Comparison of ENCODE assay signal across 22 cellular contexts in genomic region chr3:11244131-11244677, GRCh38. TPM values are rescaled to one million over a fixed set of nuclear protein-coding genes. Genes with fewer than 3 reads are reported as not detected.
DNase-seq lines count a peak whose midpoint lies in the region; ATAC-seq, FAIRE-seq and TF ChIP-seq lines count a peak whose summit lies in the region.
"Had no signal": no experiment of that assay in that cellular context is flagged by ENCODE, and none has a peak within 500 bp of the region (broad histone marks: within the 10 kb centered on the region; RNA-seq: fewer than 3 reads in every experiment).

No MANE protein-coding gene starts in this region.

- H3K4ac ChIP-seq in H1 (replicated peaks; ENCODE audit: insufficient read length, low read depth, low read length) (no peak overlapping the region), mesenchymal stem cell (ENCODE audit: low read depth in 1 of 2, low read length in 2 of 2) (no peak overlapping the region)

- TF ChIP-seq CTCF in RWPE1 (conservative IDR thresholded peaks at IDR 0.05; ENCODE audit: low read depth) (no peak), H1 (IDR thresholded peaks at IDR 0.05; ENCODE audit: control extremely low read depth in 1 of 3, insufficient read depth in 1 of 3, low read depth in 1 of 3, low read length in 3 of 3) (no peak), OCI-LY7 (conservative IDR thresholded peaks at IDR 0.05; ENCODE audit: low read length) (no peak)

- H2AK5ac ChIP-seq in H1 (ENCODE audit: low read depth, low read length) (no peak overlapping the region), mesenchymal stem cell (ENCODE audit: low read length, severe bottlenecking) (no peak overlapping the region)

- H3K27me3 ChIP-seq in H1 (replicated peaks in 1 of 4; ENCODE audit: control insufficient read depth in 3 of 4, extremely low read depth in 1 of 4, insufficient read depth in 3 of 4, low read length in 3 of 4) (no peaks in the 10 kb centered on the region; a peak in 1 of 7 replicates), mesenchymal stem cell (ENCODE audit: control insufficient read depth in 1 of 2, insufficient read depth in 1 of 2, low read length in 2 of 2) (no peaks in the 10 kb centered on the region)
- H3K27me3 ChIP-seq: BE2C, body of pancreas, tibial nerve had no signal

- CTCF ChIA-PET in RWPE1 (lab: Yijun Ruan, JAX) (no interaction called here), H1 (lab: Charles Lee; ENCODE audit: partially characterized antibody) (interaction anchor here (0.8 to 3.2 kb wide), 4 partner anchors 8 to 409 kb away, joined by 3 to 15 read pairs (median 4); no protein-coding TSS in a partner anchor), OCI-LY7 (lab: Charles Lee; ENCODE audit: unreplicated experiment) (no interaction called here)

- H3K4me1 ChIP-seq in H1 (replicated peaks in 1 of 4; ENCODE audit: control insufficient read depth in 3 of 4, insufficient read depth in 4 of 4, low read length in 3 of 4) = no peaks in the 10 kb centered on the region; a peak in 1 of 7 replicates
- H3K4me1 ChIP-seq in mesenchymal stem cell (ENCODE audit: control insufficient read depth, insufficient read depth, low read depth, low read length) = peaks cover 6% of the 10 kb centered on the region
- H3K4me1 ChIP-seq in OCI-LY7 (ENCODE audit: insufficient read depth, low read length, poor library complexity, severe bottlenecking) = no peaks in the 10 kb centered on the region
- H3K4me1 ChIP-seq: BE2C, body of pancreas, tibial nerve had no signal

- H2BK5ac ChIP-seq in H1 (ENCODE audit: low read depth, low read length) (no peak overlapping the region), mesenchymal stem cell (ENCODE audit: low read depth, low read length, poor library complexity, severe bottlenecking) (no peak overlapping the region)

- peaks cover 5% of the 10 kb centered on the region; the same call in 1 of the 2 replicates for H3K23me2 ChIP-seq in H1 (ENCODE audit: low read depth, low read length)

- no peaks in the 10 kb centered on the region for H3K9me2 ChIP-seq in OCI-LY7 (ENCODE audit: insufficient read depth, low read length)

- no peaks in the 10 kb centered on the region for H3K9me3 ChIP-seq in H1 (ENCODE audit: insufficient read depth in 2 of 2, low read depth in 1 of 2, low read length in 1 of 2)
- peaks cover 3% of the 10 kb centered on the region for H3K9me3 ChIP-seq in mesenchymal stem cell (ENCODE audit: control insufficient read depth, low read length)
- H3K9me3 ChIP-seq in OCI-LY7 (ENCODE audit: low read length) = no peaks in the 10 kb centered on the region
- H3K9me3 ChIP-seq: BE2C, body of pancreas, tibial nerve had no signal

- no peak overlapping the region for H3K4me2 ChIP-seq in H1 (ENCODE audit: insufficient read depth in 1 of 2, low read depth in 2 of 2, low read length in 2 of 2)
- no peak overlapping the region for H3K4me2 ChIP-seq in mesenchymal stem cell (ENCODE audit: low read length, poor library complexity, severe bottlenecking)
- H3K4me2 ChIP-seq in OCI-LY7 (ENCODE audit: low read length) = no peak overlapping the region

- H3K27ac ChIP-seq in RWPE1 = no peak overlapping the region; the same call in 1 of the 2 replicates
- H3K27ac ChIP-seq in H1 (ENCODE audit: low read depth, low read length) = no peak overlapping the region
- H3K27ac ChIP-seq in mesenchymal stem cell (ENCODE audit: low read length, poor library complexity, severe bottlenecking) = no peak overlapping the region
- no peak overlapping the region for H3K27ac ChIP-seq in OCI-LY7 (ENCODE audit: low read depth, low read length, poor library complexity, severe bottlenecking)
- H3K27ac ChIP-seq: body of pancreas, tibial nerve had no signal

- H2BK120ac ChIP-seq in H1 (replicated peaks; ENCODE audit: low read depth, low read length) = no peak overlapping the region
- H2BK120ac ChIP-seq in mesenchymal stem cell (ENCODE audit: low read depth, low read length) = no peak overlapping the region

- H3K4me3 ChIP-seq in H1 (ENCODE audit: extremely low read depth in 1 of 4, insufficient read depth in 2 of 4, low read depth in 3 of 4, low read length in 4 of 4) = no peak overlapping the region
- no peak overlapping the region for H3K4me3 ChIP-seq in mesenchymal stem cell (ENCODE audit: insufficient read depth in 1 of 2, low read depth in 1 of 2, low read length in 2 of 2)
- no peak overlapping the region for H3K4me3 ChIP-seq in OCI-LY7 (ENCODE audit: low read depth, low read length, poor library complexity, severe bottlenecking)
- H3K4me3 ChIP-seq: body of pancreas, tibial nerve had no signal

- no peak overlapping the region for H4K91ac ChIP-seq in H1 (replicated peaks; ENCODE audit: insufficient read length, low read length)
- no peak overlapping the region for H4K91ac ChIP-seq in mesenchymal stem cell (ENCODE audit: low read length)

- no peak for ATAC-seq in HG02588 (IDR thresholded peaks at IDR 0.05; ENCODE audit: unreplicated experiment)
- ATAC-seq: body of pancreas, T-cell had no signal

- H4K20me1 ChIP-seq in H1 (replicated peaks in 1 of 2; ENCODE audit: control insufficient read depth in 1 of 2, insufficient read depth in 2 of 2, low read length in 2 of 2) = peaks cover 0 to 2% of the 10 kb centered on the region in 2 experiments
- H4K20me1 ChIP-seq in OCI-LY7 (ENCODE audit: insufficient read depth, low read length) = no peaks in the 10 kb centered on the region

- no peak for TF ChIP-seq RAD21 in H1 (IDR thresholded peaks at IDR 0.05 in 1 of 2, conservative IDR thresholded peaks at IDR 0.05 in 1 of 2; ENCODE audit: low read depth in 2 of 2, low read length in 2 of 2)

- no peak overlapping the region for H3K56ac ChIP-seq in H1 (replicated peaks; ENCODE audit: insufficient read length, low read depth, low read length)

- POLR2A ChIA-PET in RWPE1 (lab: Yijun Ruan, JAX; ENCODE audit: low non-redundant PET) = no interaction called here
- POLR2A ChIA-PET in H1 (lab: Charles Lee; ENCODE audit: partially characterized antibody) = interaction anchor here (1.3 to 1.6 kb wide), 2 partner anchors 10 to 29 kb away, joined by 3 to 7 read pairs; partner anchors contain the start of gene ATG7
- POLR2A ChIA-PET in OCI-LY7 (lab: Charles Lee) = no interaction called here

- no peaks in the 10 kb centered on the region for H3K36me3 ChIP-seq in H1 (ENCODE audit: control insufficient read depth in 2 of 4, insufficient read depth in 4 of 4, low read length in 3 of 4)
- peaks cover 6 to 18% of the 10 kb centered on the region in 2 experiments for H3K36me3 ChIP-seq in mesenchymal stem cell (ENCODE audit: control insufficient read depth in 1 of 2, insufficient read depth in 2 of 2, low read depth in 1 of 2, low read length in 2 of 2)
- H3K36me3 ChIP-seq in OCI-LY7 (ENCODE audit: insufficient read depth, low read length) = no peaks in the 10 kb centered on the region
- H3K36me3 ChIP-seq: BE2C had no signal

- no peak overlapping the region for H2BK15ac ChIP-seq in H1 (ENCODE audit: low read length)
- no peak overlapping the region for H2BK15ac ChIP-seq in mesenchymal stem cell (ENCODE audit: low read depth, poor library complexity, severe bottlenecking)

- H2BK12ac ChIP-seq in H1 (ENCODE audit: low read depth, low read length) (no peak overlapping the region), mesenchymal stem cell (ENCODE audit: low read length in 2 of 2) (no peak overlapping the region)

- intact Hi-C loops in OCI-LY7 (cut with micrococcal nuclease; ENCODE audit: unreplicated experiment) = no loop called here

- H3K23ac ChIP-seq in H1 (ENCODE audit: insufficient read length) (no peak overlapping the region), mesenchymal stem cell (ENCODE audit: low read length in 2 of 2) (no peak overlapping the region)

- BruUV-seq in OCI-LY7 (replicated peaks; lab: Mats Ljungman, UMichigan) = no TSS peak

- H2AFZ ChIP-seq in H1 (ENCODE audit: low read length) (0 out of 2 replicates have a peak overlapping the region, but pooled peaks have one; percentile 72), mesenchymal stem cell (ENCODE audit: low read depth, low read length) (no peak overlapping the region), OCI-LY7 (ENCODE audit: low read length) (no peak overlapping the region)

- no peak overlapping the region for H3K14ac ChIP-seq in H1 (ENCODE audit: insufficient read length)
- H3K14ac ChIP-seq in mesenchymal stem cell (ENCODE audit: low read length in 2 of 2) = no peak overlapping the region

- H3K18ac ChIP-seq in H1 (ENCODE audit: extremely low read depth, low read length) (no peak overlapping the region), mesenchymal stem cell (ENCODE audit: low read depth in 1 of 2, low read length in 2 of 2) (no peak overlapping the region)

- no peak overlapping the region for H3K9ac ChIP-seq in H1 (replicated peaks in 1 of 4; ENCODE audit: extremely low read depth in 1 of 4, low read depth in 3 of 4, low read length in 3 of 4)
- H3K9ac ChIP-seq in mesenchymal stem cell (ENCODE audit: low read length) = no peak overlapping the region

- H2BK20ac ChIP-seq in H1 (ENCODE audit: low read length) = no peak overlapping the region

- H3K79me1 ChIP-seq in H1 (ENCODE audit: low read depth, low read length) (no peaks in the 10 kb centered on the region), mesenchymal stem cell (replicated peaks; ENCODE audit: low read length, poor library complexity, severe bottlenecking) (peaks cover 27% of the 10 kb centered on the region)

- in situ Hi-C loops in ACHN (cut with HindIII; ENCODE audit: low pct_ligation_motif_present, low pct_unique_long_range_greater_than_20kb, low sequenced_read_pairs) = no loop called here

- no peak for FAIRE-seq in H1 (lab: Jason Lieb, UNC)
- FAIRE-seq: islet of Langerhans had no signal

- no peaks in the 10 kb centered on the region for H3K79me2 ChIP-seq in H1 (ENCODE audit: control insufficient read depth in 1 of 2, insufficient read depth in 2 of 2, low read length in 2 of 2)
- no peaks in the 10 kb centered on the region for H3K79me2 ChIP-seq in OCI-LY7 (ENCODE audit: insufficient read depth, low read depth, low read length)

- TF ChIP-seq EP300 in H1 (IDR thresholded peaks at IDR 0.05; ENCODE audit: borderline replicate concordance in 1 of 2, low read depth in 2 of 2, low read length in 2 of 2) = no peak

- no peak overlapping the region for H4K8ac ChIP-seq in H1 (ENCODE audit: extremely low read depth, insufficient read depth, low read length)
- no peak overlapping the region for H4K8ac ChIP-seq in mesenchymal stem cell (ENCODE audit: low read length)

- TF ChIP-seq POLR2A in H1 (IDR thresholded peaks at IDR 0.05; ENCODE audit: control extremely low read depth in 1 of 2, low read depth in 2 of 2, low read length in 2 of 2) = no peak

- WGBS in H1 (ENCODE audit: extremely low coverage in 1 of 2, insufficient coverage in 1 of 2, insufficient read length in 1 of 2, insufficient replicate concordance in 2 of 2, low coverage in 1 of 2, low lambda C conversion rate in 2 of 2, missing lambda C conversion rate in 1 of 2), 2 experiments = 76% methylated on average over 1 of the region's 1 CpG; no CpG with 5 or more reads in 1 of the 2 experiments
- 76% methylated on average over 1 of the region's 1 CpG for WGBS in mesenchymal stem cell

- DNase-seq in GM03348 (ENCODE audit: low spot score) (peak; percentile 29), RWPE1 (ENCODE audit: low spot score) (peak; percentile 34), H1 (ENCODE audit: low read depth in 1 of 2, low spot score in 2 of 2) (no peak), mesenchymal stem cell (peak; percentile 53), OCI-LY7 (ENCODE audit: low spot score) (no peak), NCI-H1048 (lab: John Stamatoyannopoulos, UW) (no peak), ACHN (no peak)
- DNase-seq: activated B cell treated with CpG ODN at 0.5 μM for 24 hours; BE2C; body of pancreas; DMS153; effector CD8-positive, alpha-beta T cell; Karpas-422; midbrain; NCI-H1694 treated with DMSO at 0.1 percent for 48 hours; NCI-H510A; nucleus accumbens; stimulated activated CD4-positive, alpha-beta T cell treated with anti-CD3 and anti-CD28 coated beads, Interleukin-4, amount 100 ng/mL, for 4 hours; T-cell had no signal

- H4K5ac ChIP-seq in H1 (ENCODE audit: insufficient read length, low read depth, low read length) = no peak overlapping the region

RNA-seq across cellular contexts. Expression of gene ATG7, which starts 28.0 kb away (rescaled TPM):
- total RNA-seq in H1 (2021; fragmentation: NEBNext Ultra II Directional; extraction: Animal tissue kit (Norgen Biotek cat#: 25700)) = 15.1 and 19.1 TPM in 2 replicates
- polyA plus RNA-seq in H1 (2011; rRNA removed) = 15.0 and 21.4 TPM in 2 replicates
- polyA plus RNA-seq in H1 (2011; cell fraction: cytosol; rRNA removed) = 22.1 TPM
- 9.8 TPM for polyA plus RNA-seq in H1 (2011; cell fraction: nucleus; rRNA removed)
- polyA plus RNA-seq in H1 (2012, experiment 1 of 2) = 11.5 to 12.9 TPM (median 12.0 TPM) in 4 replicates
- 5.4 TPM for polyA plus RNA-seq in H1 (2012, experiment 2 of 2)
- polyA plus RNA-seq in H1 (2013, experiment 1 of 2) = 8.6 TPM
- polyA plus RNA-seq in H1 (2013, experiment 2 of 2) = 7.1 TPM
- polyA minus RNA-seq in H1 (2011; rRNA and poly(A)+ RNA removed) = 30.5 and 36.8 TPM in 2 replicates
- 14.6 TPM for polyA minus RNA-seq in H1 (2011; cell fraction: cytosol; rRNA and poly(A)+ RNA removed)
- polyA minus RNA-seq in H1 (2011; cell fraction: nucleus; rRNA and poly(A)+ RNA removed) = 34.9 TPM
- 18.7 TPM for polyA plus RNA-seq in mesenchymal stem cell (2013, experiment 1 of 2)
- polyA plus RNA-seq in mesenchymal stem cell (2013, experiment 2 of 2) = 18.7 TPM
- 18.8 and 21.7 TPM in 2 replicates for total RNA-seq in OCI-LY7 (2014; rRNA removed; shearing (Covaris generic))
- 28.4 and 28.6 TPM in 2 replicates for total RNA-seq in OCI-LY7 (2022)

Comparison
In these comparisons a context has a peak if more than half of its experiments do, and no peak if none do; other contexts are left out.
1. DNase-seq: peak in GM03348 (single experiment), RWPE1 (single experiment) and mesenchymal stem cell (single experiment); none in H1 (0 of 2), OCI-LY7 (single experiment), NCI-H1048 (single experiment) and ACHN (single experiment).